ENCODE assay signal across 29 cellular contexts in the genomic region with DNA sequence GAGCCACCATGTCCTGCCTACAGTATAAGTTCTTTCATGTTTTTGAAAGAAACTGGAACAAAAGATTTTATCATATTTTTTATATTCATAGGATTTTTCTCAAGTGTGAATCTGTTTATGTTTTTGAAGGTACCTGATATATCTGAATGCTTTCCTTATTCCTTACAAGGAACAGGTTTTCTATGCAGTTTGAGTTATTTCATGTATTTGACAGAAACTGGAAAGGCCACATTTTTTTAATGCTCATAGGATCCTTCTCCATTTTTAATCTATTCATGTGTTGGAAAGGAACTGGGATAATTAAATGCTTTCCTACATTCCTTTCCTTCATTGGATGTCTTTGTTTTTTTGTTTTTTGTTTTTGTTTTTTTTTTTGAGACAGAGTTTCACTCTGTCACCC.
"Had no signal": no experiment of that assay in that cellular context is flagged by ENCODE, and none has a peak within 500 bp of the region (broad histone marks: within the 10 kb centered on the region; RNA-seq: fewer than 3 reads in every experiment).

No MANE protein-coding gene starts in this region.

- H3K27ac ChIP-seq: colonic mucosa, coronary artery, dorsolateral prefrontal cortex, epithelial cell of prostate, esophagus muscularis mucosa, esophagus squamous epithelium, foreskin keratinocyte, gastrocnemius medialis, gastroesophageal sphincter, heart left ventricle, heart right ventricle had no signal

- DNase-seq: colonic mucosa; cortex of kidney; dermis blood vessel endothelial cell; dorsolateral prefrontal cortex; effector CD4-positive, alpha-beta T cell; effector CD8-positive, alpha-beta T cell; effector memory CD4-positive, alpha-beta T cell; effector memory CD8-positive, alpha-beta T cell; endodermal cell; erythroblast; esophagus squamous epithelium; foreskin fibroblast; foreskin keratinocyte; foreskin melanocyte; gastrocnemius medialis; glutamatergic neuron; head of caudate nucleus; heart left ventricle; heart right ventricle had no signal

- H3K4me3 ChIP-seq: colonic mucosa, coronary artery, dorsolateral prefrontal cortex, esophagus muscularis mucosa, esophagus squamous epithelium, gastrocnemius medialis, gastroesophageal sphincter, heart left ventricle, heart right ventricle had no signal

- H3K27me3 Mint-ChIP-seq: dendritic cell treated with granulocyte-macrophage colony-stimulating factor and Interleukin-4, amounts not matched to agents 40 ng/mL and 50 ng/mL, for 4 days; effector memory CD8-positive, alpha-beta T cell had no signal

- H3K4me1 ChIP-seq: colonic mucosa, esophagus muscularis mucosa, esophagus squamous epithelium, foreskin keratinocyte, gastrocnemius medialis, gastroesophageal sphincter, heart left ventricle, heart right ventricle had no signal

- H3K36me3 ChIP-seq: colonic mucosa, esophagus squamous epithelium, gastrocnemius medialis, gastroesophageal sphincter, heart left ventricle had no signal

- H3K27me3 ChIP-seq: colonic mucosa, dorsolateral prefrontal cortex, esophagus muscularis mucosa, esophagus squamous epithelium, foreskin keratinocyte, gastrocnemius medialis, gastroesophageal sphincter, heart left ventricle, heart right ventricle had no signal

- H3K4me3 Mint-ChIP-seq: dendritic cell treated with granulocyte-macrophage colony-stimulating factor and Interleukin-4, amounts not matched to agents 40 ng/mL and 50 ng/mL, for 4 days; effector memory CD8-positive, alpha-beta T cell; endodermal cell had no signal

- FAIRE-seq: colon, endometrium, endothelial cell of umbilical vein, frontal cortex had no signal

- H3K4me1 Mint-ChIP-seq: endodermal cell had no signal

- ATAC-seq: effector memory CD8-positive, alpha-beta T cell; esophagus mucosa; foreskin keratinocyte; gastrocnemius medialis; gastroesophageal sphincter; heart left ventricle; heart right ventricle had no signal

- H3K27ac Mint-ChIP-seq: dendritic cell treated with granulocyte-macrophage colony-stimulating factor and Interleukin-4, amounts not matched to agents 40 ng/mL and 50 ng/mL, for 4 days; effector memory CD8-positive, alpha-beta T cell; endodermal cell had no signal
